ENCODE assay signal across 8 cellular contexts in the genomic region with DNA sequence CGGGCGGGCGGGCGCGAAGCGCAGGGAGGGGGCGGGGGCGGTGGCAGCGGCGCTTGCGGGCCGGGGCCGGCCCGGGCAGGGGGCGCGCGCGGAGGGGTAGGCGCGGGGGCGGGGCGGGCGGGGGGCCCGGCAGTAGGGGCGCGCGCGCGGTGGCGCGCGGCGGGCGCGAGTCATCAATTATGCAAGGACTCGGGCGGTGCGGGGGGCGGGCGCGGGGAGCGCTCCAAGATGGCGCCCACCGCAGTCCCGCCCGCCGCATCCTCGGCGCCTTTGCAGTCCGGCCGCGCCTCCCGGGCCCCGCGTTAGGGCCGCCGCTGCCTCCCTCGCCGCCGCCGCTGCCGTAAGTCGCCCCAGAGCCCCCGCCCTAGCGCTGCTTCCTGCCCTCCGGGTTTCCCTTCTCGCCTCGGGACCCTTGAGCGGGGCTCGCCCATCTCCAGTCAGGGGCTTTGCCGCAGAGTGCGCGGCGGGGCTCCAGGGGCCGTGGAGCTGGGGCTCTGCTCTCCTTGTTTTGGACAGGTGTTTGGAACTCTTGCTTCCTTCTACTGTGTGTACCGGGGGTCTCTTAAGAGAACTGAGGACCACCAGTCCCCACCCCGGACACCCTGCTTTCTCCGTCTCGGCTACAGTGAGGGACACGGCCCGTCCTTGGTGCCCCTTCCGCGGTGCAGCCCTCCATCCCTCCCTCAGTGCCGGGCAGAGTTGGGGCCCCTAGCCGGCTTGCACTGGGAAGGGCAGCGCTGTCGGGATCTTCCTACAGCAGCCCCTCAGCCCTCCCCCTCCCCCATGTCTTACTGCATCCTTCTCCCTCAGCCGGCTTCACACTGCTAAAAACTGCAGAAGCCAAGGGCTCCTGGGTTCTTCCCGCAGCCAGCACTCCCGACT. TPM values are rescaled to one million over a fixed set of nuclear protein-coding genes. Genes with fewer than 3 reads are reported as not detected.
DNase-seq lines count a peak whose midpoint lies in the region; ATAC-seq and TF ChIP-seq lines count a peak whose summit lies in the region.

A gene (plus strand): TSS at position 214 of the 882 bp plus-strand sequence. CDS start 71,585 bp downstream, outside the sequence.

- no peaks in the 10 kb centered on the region for H3K79me2 ChIP-seq in OCI-LY7 (ENCODE audit: insufficient read depth, low read depth, low read length)
- H3K79me2 ChIP-seq in osteoblast (ENCODE audit: insufficient read depth, low read length), result peaks cover 49% of the 10 kb centered on the region

- no peaks in the 10 kb centered on the region for H3K9me3 Mint-ChIP-seq in activated naive CD4-positive, alpha-beta T cell treated with anti-CD3 and anti-CD28 coated beads for 36 hours

- H3K27me3 Mint-ChIP-seq in activated naive CD4-positive, alpha-beta T cell treated with anti-CD3 and anti-CD28 coated beads for 36 hours (ENCODE audit: low read depth), result peaks cover 43% of the 10 kb centered on the region

- H3K36me3 Mint-ChIP-seq in activated naive CD4-positive, alpha-beta T cell treated with anti-CD3 and anti-CD28 coated beads for 36 hours (ENCODE audit: low read depth), result no peaks in the 10 kb centered on the region

- peaks cover 12% of the 10 kb centered on the region for H3K4me1 Mint-ChIP-seq in activated naive CD4-positive, alpha-beta T cell treated with anti-CD3 and anti-CD28 coated beads for 36 hours (ENCODE audit: low read depth)

- ATAC-seq in HG02798 (IDR thresholded peaks at IDR 0.05; ENCODE audit: poor library complexity, unreplicated experiment), result peak; percentile 18
- no peak for ATAC-seq in GM19463 (IDR thresholded peaks at IDR 0.05; ENCODE audit: unreplicated experiment)
- ATAC-seq in HG03097 (IDR thresholded peaks at IDR 0.05; ENCODE audit: low FRiP score, unreplicated experiment), result no peak

- H3K27ac ChIP-seq in OCI-LY7 (ENCODE audit: low read depth, low read length, poor library complexity, severe bottlenecking) (no peak within 1 kb of the TSS), osteoblast (ENCODE audit: low read depth, low read length) (peak within 1 kb of the TSS; percentile 56)

- H3K4me3 Mint-ChIP-seq in activated naive CD4-positive, alpha-beta T cell treated with anti-CD3 and anti-CD28 coated beads for 36 hours, result peak within 1 kb of the TSS; percentile 80

- DNase-seq in DMS53 treated with DMSO at 0.1 percent for 48 hours (lab: John Stamatoyannopoulos, UW; ENCODE audit: unreplicated experiment) (peak; percentile 26), OCI-LY7 (ENCODE audit: low spot score) (peak; percentile 72), germinal center (ENCODE audit: low spot score) (peak; percentile 47), osteoblast (ENCODE audit: insufficient read length, low spot score, missing footprints) (peak; percentile 94)
- DNase-seq in activated naive CD4-positive, alpha-beta T cell treated with anti-CD3 and anti-CD28 coated beads for 36 hours, result peak; percentile 49

- CTCF ChIA-PET in OCI-LY7 (lab: Charles Lee; ENCODE audit: unreplicated experiment), result no interaction called here
- CTCF ChIA-PET in activated naive CD4-positive, alpha-beta T cell treated with anti-CD3 and anti-CD28 coated beads for 36 hours (lab: Charles Lee), result no interaction called here

- no peak within 1 kb of the TSS for H3K27ac Mint-ChIP-seq in activated naive CD4-positive, alpha-beta T cell treated with anti-CD3 and anti-CD28 coated beads for 36 hours

- no peaks in the 10 kb centered on the region for H3K27me3 ChIP-seq in osteoblast (ENCODE audit: insufficient read depth, low read length)

- H3K4me3 ChIP-seq in OCI-LY7 (ENCODE audit: low read depth, low read length, poor library complexity, severe bottlenecking) (peak within 1 kb of the TSS; percentile 76), osteoblast (ENCODE audit: insufficient read depth, low read length) (peak within 1 kb of the TSS; percentile 88)

- H3K36me3 ChIP-seq in OCI-LY7 (ENCODE audit: insufficient read depth, low read length), result no peaks in the 10 kb centered on the region
- no peaks in the 10 kb centered on the region for H3K36me3 ChIP-seq in osteoblast (ENCODE audit: insufficient read depth, low read length)

- no peaks in the 10 kb centered on the region for H4K20me1 ChIP-seq in OCI-LY7 (ENCODE audit: insufficient read depth, low read length)
- H4K20me1 ChIP-seq in osteoblast (ENCODE audit: insufficient read depth, low read length), result peaks cover 38% of the 10 kb centered on the region

- no peaks in the 10 kb centered on the region for H3K9me2 ChIP-seq in OCI-LY7 (ENCODE audit: insufficient read depth, low read length)

- no TSS peak for BruUV-seq in OCI-LY7 (replicated peaks; lab: Mats Ljungman, UMichigan)

- H3K4me2 ChIP-seq in OCI-LY7 (ENCODE audit: low read length), result peak within 1 kb of the TSS; percentile 84
- H3K4me2 ChIP-seq in osteoblast (ENCODE audit: insufficient read depth, low read length), result peak within 1 kb of the TSS; percentile 87

- intact Hi-C loops in OCI-LY7 (cut with micrococcal nuclease; ENCODE audit: unreplicated experiment), result loop anchor here (2.0 kb wide), 2 partner anchors 170 to 360 kb away; a partner anchor contains a TSS
- intact Hi-C loops in activated naive CD4-positive, alpha-beta T cell treated with anti-CD3 and anti-CD28 coated beads for 36 hours (cut with micrococcal nuclease), result loop anchor here (5.0 kb wide), 4 partner anchors 109 to 276 kb away; a partner anchor contains a TSS

- H2AFZ ChIP-seq in OCI-LY7 (ENCODE audit: low read length), result peak within 1 kb of the TSS; percentile 93
- H2AFZ ChIP-seq in osteoblast (ENCODE audit: low read length), result peak within 1 kb of the TSS; percentile 94

- TF ChIP-seq CTCF in OCI-LY7 (conservative IDR thresholded peaks at IDR 0.05; ENCODE audit: low read length) (no peak), osteoblast (IDR thresholded peaks at IDR 0.05; ENCODE audit: extremely low read depth, low read depth, low read length) (no peak)

- H3K9me3 ChIP-seq in OCI-LY7 (ENCODE audit: low read length) (no peaks in the 10 kb centered on the region), osteoblast (ENCODE audit: low read depth, low read length) (no peaks in the 10 kb centered on the region)

- H3K4me1 ChIP-seq in OCI-LY7 (ENCODE audit: insufficient read depth, low read length, poor library complexity, severe bottlenecking) (peaks cover 8% of the 10 kb centered on the region), osteoblast (ENCODE audit: insufficient read depth, low read length) (peaks cover 6% of the 10 kb centered on the region)

- POLR2A ChIA-PET in OCI-LY7 (lab: Charles Lee), result interaction anchor here (0.6 kb wide), 1 partner anchor 1427 kb away, joined by 4 read pairs; no protein-coding TSS in a partner anchor

RNA-seq across cellular contexts. Expression of the gene that starts here (rescaled TPM):
- total RNA-seq in OCI-LY7 (2014; rRNA removed; shearing (Covaris generic)), result 0.88 and 5.9 TPM in 2 replicates
- total RNA-seq in OCI-LY7 (2022) (2.6 and 3.5 TPM in 2 replicates), osteoblast (24.5 and 26.4 TPM in 2 replicates)
- total RNA-seq in activated naive CD4-positive, alpha-beta T cell treated with anti-CD3 and anti-CD28 coated beads for 36 hours, result under 1 TPM; 0.42 to 0.50 TPM

Comparison
In these comparisons a context has a peak if more than half of its experiments do, and no peak if none do; other contexts are left out.
1. Peak in DNase-seq in activated naive CD4-positive, alpha-beta T cell treated with anti-CD3 and anti-CD28 coated beads for 36 hours; RNA of the gene not detected or under 1 TPM.
2. DNase-seq: peak in every context shown above with its lines; median percentile 94 in osteoblast; 72 in OCI-LY7; 49 in activated naive CD4-positive, alpha-beta T cell treated with anti-CD3 and anti-CD28 coated beads for 36 hours; 47 in germinal center; 26 in DMS53 treated with DMSO at 0.1 percent for 48 hours.